Comparison of ENCODE assay signal across 26 cellular contexts in genomic region chr13:71674776-71675352, GRCh38.
DNase-seq lines count a peak whose midpoint lies in the region; ATAC-seq and TF ChIP-seq lines count a peak whose summit lies in the region.
"Had no signal": no experiment of that assay in that cellular context is flagged by ENCODE, and none has a peak within 500 bp of the region (broad histone marks: within the 10 kb centered on the region; RNA-seq: fewer than 3 reads in every experiment).

No MANE protein-coding gene starts in this region.

- POLR2A ChIA-PET in AG04450 (lab: Yijun Ruan, JAX) = no interaction called here
- POLR2A ChIA-PET in WTC11 (lab: Charles Lee) = no interaction called here

- H3K4me1 Mint-ChIP-seq in WTC11 (no peaks in the 10 kb centered on the region), nephron progenitor cell (peaks cover 30% of the 10 kb centered on the region)
- H3K4me1 Mint-ChIP-seq in effector memory CD8-positive, alpha-beta T cell (ENCODE audit: low read depth in 2 of 2) = no peaks in the 10 kb centered on the region
- H3K4me1 Mint-ChIP-seq: activated naive CD8-positive, alpha-beta T cell treated with anti-CD3 and anti-CD28 coated beads for 36 hours had no signal

- ATAC-seq in WTC11 (no peak), GM21447 (IDR thresholded peaks at IDR 0.05; ENCODE audit: unreplicated experiment) (no peak), HG02938 (IDR thresholded peaks at IDR 0.05; ENCODE audit: unreplicated experiment) (no peak)
- no peak for ATAC-seq in effector memory CD8-positive, alpha-beta T cell (replicated peaks)

- H3K27me3 ChIP-seq in AG04450 (ENCODE audit: control insufficient read depth, insufficient read depth, low read length) = no peaks in the 10 kb centered on the region
- H3K27me3 ChIP-seq: spleen, stomach had no signal

- 0 out of 2 replicates have a peak, but pooled peaks have one; percentile 6 for TF ChIP-seq CTCF in AG04450 (IDR thresholded peaks at IDR 0.05; ENCODE audit: low read depth, low read length)
- TF ChIP-seq CTCF in GM13977 (IDR thresholded peaks at IDR 0.05; ENCODE audit: extremely low read depth, insufficient read depth, missing control alignments) = peak; percentile 6
- TF ChIP-seq CTCF in WTC11 (IDR thresholded peaks at IDR 0.05) = peak; percentile 81
- no peak for TF ChIP-seq CTCF in nephron progenitor cell (IDR thresholded peaks at IDR 0.05)

- CTCF ChIA-PET in AG04450 (lab: Charles Lee) = no interaction called here
- CTCF ChIA-PET in WTC11 (lab: Charles Lee) = interaction anchor here (1.0 kb wide), 1 partner anchor 11 kb away, joined by 3 read pairs; no protein-coding TSS in a partner anchor

- peaks cover 20% of the 10 kb centered on the region for H3K27me3 Mint-ChIP-seq in WTC11 (ENCODE audit: low read depth)
- H3K27me3 Mint-ChIP-seq in nephron progenitor cell (ENCODE audit: low read depth, poor library complexity) = no peaks in the 10 kb centered on the region
- H3K27me3 Mint-ChIP-seq in effector memory CD8-positive, alpha-beta T cell = no peaks in the 10 kb centered on the region
- H3K27me3 Mint-ChIP-seq: activated naive CD8-positive, alpha-beta T cell treated with anti-CD3 and anti-CD28 coated beads for 36 hours had no signal

- H3K36me3 Mint-ChIP-seq in WTC11 (no peaks in the 10 kb centered on the region), nephron progenitor cell (ENCODE audit: low read depth) (peaks cover 52% of the 10 kb centered on the region)
- H3K36me3 Mint-ChIP-seq in effector memory CD8-positive, alpha-beta T cell (ENCODE audit: insufficient read depth) = no peaks in the 10 kb centered on the region
- H3K36me3 Mint-ChIP-seq: activated naive CD8-positive, alpha-beta T cell treated with anti-CD3 and anti-CD28 coated beads for 36 hours; immature natural killer cell had no signal

- in situ Hi-C loops in GM13977 (cut with MboI; ENCODE audit: low pct_unique_long_range_greater_than_20kb, low sequenced_read_pairs, unreplicated experiment) = no loop called here

- no peak overlapping the region for H3K4me3 ChIP-seq in AG04450 (ENCODE audit: low read depth, low read length)
- H3K4me3 ChIP-seq: left ventricle myocardium inferior, spleen, stomach had no signal

- DNase-seq in AG04450 (ENCODE audit: low read depth, low spot score) = no peak
- no peak for DNase-seq in GM13977 (ENCODE audit: low spot score)
- DNase-seq in WTC11 (ENCODE audit: low spot score) = peak; percentile 36
- no peak for DNase-seq in nephron progenitor cell
- DNase-seq in 8988T = no peak
- DNase-seq in effector memory CD8-positive, alpha-beta T cell = no peak
- DNase-seq: ACHN; activated CD4-positive, alpha-beta T cell treated with anti-CD3 and anti-CD28 coated beads, Interleukin-2, amount 50 U/mL, for 1 hour; activated CD8-positive, alpha-beta memory T cell treated with anti-CD3 and anti-CD28 coated beads, Interleukin-2, amount 50 U/mL, for 4 hours; activated naive CD8-positive, alpha-beta T cell treated with anti-CD3 and anti-CD28 coated beads for 36 hours; GDM1; immature natural killer cell; IMR-90; left ventricle myocardium inferior; midbrain; NCI-H1417 treated with DMSO at 0.1 percent for 48 hours; NCI-H510A; SHP77; spleen; stomach had no signal

- no peak overlapping the region for H3K27ac ChIP-seq in AG04450 (ENCODE audit: low read depth, low read length)
- H3K27ac ChIP-seq: HL-60, left ventricle myocardium inferior, spleen, stomach had no signal

- no peaks in the 10 kb centered on the region for H3K9me3 ChIP-seq in AG04450 (ENCODE audit: control insufficient read depth, insufficient read depth, low read length)
- H3K9me3 ChIP-seq: stomach had no signal

- H3K9me3 Mint-ChIP-seq in WTC11 (peaks cover 3% of the 10 kb centered on the region; the same call in 1 of the 2 replicates), nephron progenitor cell (peaks cover 8% of the 10 kb centered on the region)
- H3K9me3 Mint-ChIP-seq in effector memory CD8-positive, alpha-beta T cell = peaks cover 0 to 3% of the 10 kb centered on the region in 2 donors
- H3K9me3 Mint-ChIP-seq: activated naive CD8-positive, alpha-beta T cell treated with anti-CD3 and anti-CD28 coated beads for 36 hours; activated T-helper 2 cell treated with anti-CD3 and anti-CD28 coated beads, Interferon-gamma antibody, Interleukin-2, Interleukin-4, amounts not matched to agents 10 μg/mL and 5 μg/mL and 100 μg/mL, durations not matched to agents 14 hours and 24 hours and 36 hours; neural crest cell had no signal

- H3K4me3 Mint-ChIP-seq in WTC11 = no peak overlapping the region
- H3K4me3 Mint-ChIP-seq in nephron progenitor cell = no peak overlapping the region
- no peak overlapping the region for H3K4me3 Mint-ChIP-seq in effector memory CD8-positive, alpha-beta T cell
- H3K4me3 Mint-ChIP-seq: activated naive CD8-positive, alpha-beta T cell treated with anti-CD3 and anti-CD28 coated beads for 36 hours; CD14-positive monocyte; neural crest cell had no signal

- H3K27ac Mint-ChIP-seq in WTC11 (no peak overlapping the region), nephron progenitor cell (peak overlapping the region; percentile 55)
- H3K27ac Mint-ChIP-seq in effector memory CD8-positive, alpha-beta T cell = no peak overlapping the region
- H3K27ac Mint-ChIP-seq: activated naive CD8-positive, alpha-beta T cell treated with anti-CD3 and anti-CD28 coated beads for 36 hours; activated T-helper 2 cell treated with anti-CD3 and anti-CD28 coated beads, Interferon-gamma antibody, Interleukin-2, Interleukin-4, amounts not matched to agents 10 μg/mL and 5 μg/mL and 100 μg/mL, durations not matched to agents 14 hours and 24 hours and 36 hours; CD14-positive monocyte; immature natural killer cell had no signal

TF ChIP-seq in WTC11, 78 proteins besides CTCF, POLR2A, EP300 and RAD21 (continues in another document):
- TF ChIP-seq SOX15 (CRISPR knock-in tag; IDR thresholded peaks at IDR 0.05) = no peak
- no peak for TF ChIP-seq ZNF532 (CRISPR knock-in tag; IDR thresholded peaks at IDR 0.05; ENCODE audit: borderline replicate concordance)
- no peak for TF ChIP-seq KAT7 (CRISPR knock-in tag; IDR thresholded peaks at IDR 0.05; ENCODE audit: borderline replicate concordance)
- no peak for TF ChIP-seq E2F5 (CRISPR knock-in tag; IDR thresholded peaks at IDR 0.05)
- no peak for TF ChIP-seq TEAD1 (CRISPR knock-in tag; IDR thresholded peaks at IDR 0.05)
- TF ChIP-seq ELF4 (CRISPR knock-in tag; IDR thresholded peaks at IDR 0.05; ENCODE audit: low read depth) = no peak
- no peak for TF ChIP-seq ZNF671 (CRISPR knock-in tag; IDR thresholded peaks at IDR 0.05)
- no peak for TF ChIP-seq FOXP4 (CRISPR knock-in tag; IDR thresholded peaks at IDR 0.05)
- TF ChIP-seq TP53 (CRISPR knock-in tag; IDR thresholded peaks at IDR 0.05) = no peak
- TF ChIP-seq CREB1 (CRISPR knock-in tag; IDR thresholded peaks at IDR 0.05) = no peak
- no peak for TF ChIP-seq ZNF263 (CRISPR knock-in tag; IDR thresholded peaks at IDR 0.05; ENCODE audit: low read depth)
